ENCODE assay signal across 10 cellular contexts in the genomic region with DNA sequence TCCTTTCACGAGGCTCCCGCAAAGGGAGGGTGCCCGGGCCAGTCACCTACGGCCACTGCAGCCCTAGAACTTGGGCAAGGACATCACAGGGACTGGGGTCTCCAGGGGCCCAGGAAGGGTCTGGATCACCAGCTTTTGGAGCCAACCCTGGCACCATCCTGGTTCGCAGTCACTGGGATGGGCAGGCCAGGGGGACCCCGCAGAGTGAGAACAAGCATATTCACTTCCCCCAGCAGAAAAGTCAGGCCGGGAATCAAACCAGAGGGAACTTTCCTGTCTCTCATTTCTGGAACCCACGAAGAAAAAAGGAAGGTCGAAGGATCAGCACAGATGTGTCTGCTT. TPM values are rescaled to one million over a fixed set of nuclear protein-coding genes. Genes with fewer than 3 reads are reported as not detected.
DNase-seq lines count a peak whose midpoint lies in the region; FAIRE-seq and TF ChIP-seq lines count a peak whose summit lies in the region.
"Had no signal": no experiment of that assay in that cellular context is flagged by ENCODE, and none has a peak within 500 bp of the region (broad histone marks: within the 10 kb centered on the region; RNA-seq: fewer than 3 reads in every experiment).

No MANE protein-coding gene starts in this region.

- peak overlapping the region; percentile 37; the same call in 1 of the 2 replicates for H3K4me2 ChIP-seq in OCI-LY1 (ENCODE audit: low read length)

- H3K4me3 Mint-ChIP-seq in CD14-positive monocyte = peak overlapping the region; percentile 61 to 88
- peak overlapping the region; percentile 60 for H3K4me3 Mint-ChIP-seq in dendritic cell treated with granulocyte-macrophage colony-stimulating factor and Interleukin-4, amounts not matched to agents 40 ng/mL and 50 ng/mL, for 4 days
- no peak overlapping the region for H3K4me3 Mint-ChIP-seq in osteocyte (ENCODE audit: unreplicated experiment)

- H3K27me3 Mint-ChIP-seq in CD14-positive monocyte (ENCODE audit: low read depth in 3 of 3) (peaks cover 0 to 2% (median 0%) of the 10 kb centered on the region in 3 donors), osteocyte (ENCODE audit: unreplicated experiment) (no peaks in the 10 kb centered on the region)
- no peaks in the 10 kb centered on the region for H3K27me3 Mint-ChIP-seq in dendritic cell treated with granulocyte-macrophage colony-stimulating factor and Interleukin-4, amounts not matched to agents 40 ng/mL and 50 ng/mL, for 4 days

- no peaks in the 10 kb centered on the region for H4K20me1 ChIP-seq in OCI-LY1 (ENCODE audit: insufficient read depth, low read length)

- H3K9me3 Mint-ChIP-seq in CD14-positive monocyte = no peaks in the 10 kb centered on the region
- H3K9me3 Mint-ChIP-seq in dendritic cell treated with granulocyte-macrophage colony-stimulating factor and Interleukin-4, amounts not matched to agents 40 ng/mL and 50 ng/mL, for 4 days = no peaks in the 10 kb centered on the region
- H3K9me3 Mint-ChIP-seq in osteocyte (ENCODE audit: unreplicated experiment) = no peaks in the 10 kb centered on the region

- H3F3A ChIP-seq in OCI-LY1 (ENCODE audit: insufficient read depth, low read length) = no peaks in the 10 kb centered on the region

- intact Hi-C loops in CD14-positive monocyte (cut with micrococcal nuclease) = no loop called here
- intact Hi-C loops in dendritic cell treated with granulocyte-macrophage colony-stimulating factor and Interleukin-4, amounts not matched to agents 40 ng/mL and 50 ng/mL, for 4 days (cut with micrococcal nuclease) = no loop called here

- peaks cover 30 to 40% of the 10 kb centered on the region in 2 donors for H3K36me3 Mint-ChIP-seq in CD14-positive monocyte
- H3K36me3 Mint-ChIP-seq in dendritic cell treated with granulocyte-macrophage colony-stimulating factor and Interleukin-4, amounts not matched to agents 40 ng/mL and 50 ng/mL, for 4 days (ENCODE audit: low read depth) = peaks cover 73% of the 10 kb centered on the region
- H3K36me3 Mint-ChIP-seq in osteocyte (ENCODE audit: unreplicated experiment) = peaks cover 25% of the 10 kb centered on the region

- no peak overlapping the region for H2AFZ ChIP-seq in OCI-LY1 (ENCODE audit: low read length)

- H3K27ac Mint-ChIP-seq in CD14-positive monocyte (peak overlapping the region; percentile 84 to 90 (median 89)), osteocyte (ENCODE audit: unreplicated experiment) (peak overlapping the region; percentile 97)
- peak overlapping the region; percentile 84 for H3K27ac Mint-ChIP-seq in dendritic cell treated with granulocyte-macrophage colony-stimulating factor and Interleukin-4, amounts not matched to agents 40 ng/mL and 50 ng/mL, for 4 days

- H3K4me1 ChIP-seq in OCI-LY1 (ENCODE audit: insufficient read depth, low read length, severe bottlenecking) = peaks cover 20% of the 10 kb centered on the region

- no peak for DNase-seq in CD14-positive monocyte (ENCODE audit: low spot score)
- no peak for DNase-seq in osteocyte (ENCODE audit: extremely low spot score, unreplicated experiment)
- DNase-seq in RCC 7860 (ENCODE audit: low spot score) = no peak
- DNase-seq in central memory CD4-positive, alpha-beta T cell = no peak
- DNase-seq in SIG-M5 (lab: John Stamatoyannopoulos, UW) = no peak
- no peak for DNase-seq in ecto neural progenitor cell (ENCODE audit: low spot score)
- DNase-seq: activated gamma-delta T cell treated with Interleukin-2 at 50 U/mL for 16 hours; stimulated activated CD4-positive, alpha-beta T cell treated with anti-CD3 and anti-CD28 coated beads, Interleukin-15, amount 100 ng/mL, for 24 hours had no signal

- no peaks in the 10 kb centered on the region for H3K79me2 ChIP-seq in OCI-LY1 (ENCODE audit: insufficient read depth, low read length)

- no peak overlapping the region for H3K9ac ChIP-seq in OCI-LY1 (ENCODE audit: low read length)

- no peaks in the 10 kb centered on the region for H3K9me3 ChIP-seq in OCI-LY1 (ENCODE audit: low read length)

- H3K27ac ChIP-seq in OCI-LY1 (ENCODE audit: low read depth, low read length, poor library complexity, severe bottlenecking) = no peak overlapping the region

- H3K9me2 ChIP-seq in OCI-LY1 (ENCODE audit: low read depth, low read length) = no peaks in the 10 kb centered on the region

- TF ChIP-seq CTCF in CD14-positive monocyte (IDR thresholded peaks at IDR 0.05) (no peak), OCI-LY1 (IDR thresholded peaks at IDR 0.05; ENCODE audit: low read length) (no peak), osteocyte (IDR thresholded peaks at IDR 0.05) (no peak)

- H3K27me3 ChIP-seq in OCI-LY1 (ENCODE audit: insufficient read depth, low read length) = no peaks in the 10 kb centered on the region

- no peak overlapping the region for H3K4me3 ChIP-seq in OCI-LY1 (ENCODE audit: low read depth, low read length, poor library complexity, severe bottlenecking)

- FAIRE-seq in RCC 7860 (lab: Jason Lieb, UNC) = no peak

- H3K36me3 ChIP-seq in OCI-LY1 (ENCODE audit: insufficient read depth, low read length) = no peaks in the 10 kb centered on the region

- peaks cover 94% of the 10 kb centered on the region for H3K4me1 Mint-ChIP-seq in CD14-positive monocyte
- peaks cover 97% of the 10 kb centered on the region for H3K4me1 Mint-ChIP-seq in dendritic cell treated with granulocyte-macrophage colony-stimulating factor and Interleukin-4, amounts not matched to agents 40 ng/mL and 50 ng/mL, for 4 days (ENCODE audit: low read depth)
- peaks cover 91% of the 10 kb centered on the region for H3K4me1 Mint-ChIP-seq in osteocyte (ENCODE audit: unreplicated experiment)

RNA-seq across cellular contexts. Expression of gene SMAD7, which starts 15.4 kb away (rescaled TPM):
- polyA plus RNA-seq in CD14-positive monocyte = 1 to 10 TPM; 1.4 to 1.5 TPM
- total RNA-seq in osteocyte = 53.6 and 55.8 TPM in 2 replicates
